1 cellular context compared by ENCODE assay signal in genomic region chr2:172549131-172549530, GRCh38.
TF ChIP-seq lines count a peak whose summit lies in the region.

No MANE protein-coding gene starts in this region.

TF ChIP-seq in WTC11, 78 proteins besides CTCF, POLR2A, EP300 and RAD21 (continued from another document):
- TF ChIP-seq PREB (CRISPR knock-in tag; IDR thresholded peaks at IDR 0.05; ENCODE audit: borderline replicate concordance) (no peak), E2F1 (CRISPR knock-in tag; IDR thresholded peaks at IDR 0.05) (no peak), ATF1 (CRISPR knock-in tag; IDR thresholded peaks at IDR 0.05) (no peak), ZNF532 (CRISPR knock-in tag; IDR thresholded peaks at IDR 0.05; ENCODE audit: borderline replicate concordance) (no peak)
